In the genomic region with DNA sequence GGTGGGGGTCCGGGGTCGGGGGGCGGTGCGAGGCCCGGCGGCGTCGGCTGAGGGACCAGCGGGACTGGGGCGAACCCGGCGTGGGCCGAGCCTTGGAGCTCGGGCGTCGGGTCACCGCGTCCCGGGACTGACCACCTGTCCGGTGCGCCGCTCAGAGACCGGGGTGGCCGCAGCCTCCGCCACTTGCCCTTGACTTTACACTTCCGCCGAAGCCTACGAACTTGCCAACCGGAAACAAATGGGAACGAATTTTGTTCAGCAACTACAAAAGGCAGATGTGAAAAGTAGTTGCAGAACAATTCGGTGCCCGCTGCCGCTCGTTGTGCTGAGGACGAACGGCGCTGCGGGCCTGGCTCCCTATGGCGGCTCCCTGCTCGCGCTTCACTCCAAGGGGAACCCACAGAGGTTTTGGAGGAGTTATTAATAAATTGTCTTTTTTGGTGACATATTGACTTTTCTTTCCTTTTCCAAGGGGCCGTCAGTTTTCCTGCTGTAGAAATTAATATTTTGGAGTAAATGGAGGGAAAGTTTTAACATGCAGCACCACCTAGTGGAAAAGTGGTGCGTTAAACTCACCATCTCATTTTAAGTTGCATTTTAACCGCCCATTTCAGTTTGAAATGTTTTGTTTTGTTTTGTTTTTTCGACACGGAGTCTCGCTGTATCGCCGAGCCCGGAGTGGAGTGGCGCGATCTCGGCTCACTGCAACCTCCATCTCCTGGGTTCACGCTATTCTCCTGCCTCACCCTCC, we compare ENCODE assay signal across 7 cellular contexts.
DNase-seq lines count a peak whose midpoint lies in the region; ATAC-seq and TF ChIP-seq lines count a peak whose summit lies in the region.

No MANE protein-coding gene starts in this region.

- DNase-seq in NCI-H1105 treated with DMSO at 0.1 percent for 48 hours (lab: John Stamatoyannopoulos, UW) (peak; percentile 60), T-helper 9 cell (peak; percentile 48), astrocyte of the spinal cord (ENCODE audit: low read depth, low spot score) (peak; percentile 81), skeletal muscle cell (ENCODE audit: low read depth) (peak; percentile 19)

- TF ChIP-seq CTCF in GM12873 (IDR thresholded peaks at IDR 0.05; ENCODE audit: insufficient read depth, low read depth, low read length, missing control alignments), result peak; percentile 68
- TF ChIP-seq CTCF in astrocyte of the spinal cord (IDR thresholded peaks at IDR 0.05; ENCODE audit: low read depth, low read length), result peak; percentile 60

- H3K4me3 ChIP-seq in astrocyte of the spinal cord (ENCODE audit: low read depth, low read length) (peak overlapping the region; percentile 59), iPS-11a (ENCODE audit: low read depth, low read length) (peak overlapping the region; percentile 83), skeletal muscle cell (ENCODE audit: low read depth, low read length) (peak overlapping the region; percentile 77)

- peak; percentile 22 for ATAC-seq in HG02623 (IDR thresholded peaks at IDR 0.05; ENCODE audit: unreplicated experiment)

- in situ Hi-C loops in astrocyte of the spinal cord (cut with HindIII; ENCODE audit: low sequenced_read_pairs), result no loop called here

Comparison
In these comparisons a context has a peak if more than half of its experiments do, and no peak if none do; other contexts are left out.
1. Peak in every context shown above with its lines: DNase-seq, ATAC-seq and H3K4me3 ChIP-seq.
2. DNase-seq: peak in every context shown above with its lines; median percentile 81 in astrocyte of the spinal cord; 60 in NCI-H1105 treated with DMSO at 0.1 percent for 48 hours; 48 in T-helper 9 cell; 19 in skeletal muscle cell.